8 cellular contexts compared by ENCODE assay signal in the genomic region with DNA sequence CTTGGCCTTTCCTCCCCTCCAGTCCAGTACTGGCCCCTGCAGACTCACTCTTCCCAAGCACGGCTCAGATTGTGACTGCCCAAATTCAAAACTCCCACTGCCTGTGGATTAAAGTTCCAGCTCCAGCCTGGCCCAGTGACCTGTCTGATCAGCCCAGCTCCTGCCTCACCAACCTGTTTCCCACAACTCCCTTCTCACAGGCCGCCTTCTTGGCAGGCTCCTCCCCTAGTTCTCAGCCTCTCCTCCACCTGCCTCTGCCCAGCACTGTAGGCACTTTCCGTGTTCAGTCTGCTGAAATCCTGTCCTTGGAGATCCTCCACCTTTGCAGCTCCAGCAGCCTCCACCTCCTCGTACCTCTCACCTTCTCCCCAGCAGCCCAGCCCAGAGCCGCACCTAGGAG.
DNase-seq lines count a peak whose midpoint lies in the region; ATAC-seq and TF ChIP-seq lines count a peak whose summit lies in the region.
"Had no signal": no experiment of that assay in that cellular context is flagged by ENCODE, and none has a peak within 500 bp of the region (broad histone marks: within the 10 kb centered on the region; RNA-seq: fewer than 3 reads in every experiment).

No MANE protein-coding gene starts in this region.

- H3K56ac ChIP-seq in H9 (ENCODE audit: insufficient read length, low read depth, low read length), result no peak overlapping the region

- no peak overlapping the region for H2BK12ac ChIP-seq in H9 (ENCODE audit: insufficient read length, low read depth, low read length)

- no peaks in the 10 kb centered on the region for H3K4me1 ChIP-seq in H9 (ENCODE audit: insufficient read depth, low read length)
- H3K4me1 ChIP-seq in Panc1 (ENCODE audit: control insufficient read depth, insufficient read depth, low read length), result peaks cover 63% of the 10 kb centered on the region
- H3K4me1 ChIP-seq in endodermal cell (ENCODE audit: control insufficient read depth, insufficient read depth, low read length), result peaks cover 17% of the 10 kb centered on the region

- no peak overlapping the region for H3K18ac ChIP-seq in H9 (ENCODE audit: insufficient read length, low read depth, low read length)

- H4K8ac ChIP-seq in H9 (replicated peaks; ENCODE audit: insufficient read length, low read depth, low read length), result no peak overlapping the region

- no peak overlapping the region for H2BK20ac ChIP-seq in H9 (ENCODE audit: low read depth, low read length, poor library complexity, severe bottlenecking)

- CTCF ChIA-PET in Panc1 (lab: Charles Lee), result no interaction called here

- H3K4me2 ChIP-seq in H9 (ENCODE audit: insufficient read depth, insufficient read length, low read length), result no peak overlapping the region

- H3T11ph ChIP-seq in H9 (ENCODE audit: low read length), result no peak overlapping the region

- H3K4me1 Mint-ChIP-seq in H9 (peaks cover 7 to 13% of the 10 kb centered on the region in 2 experiments), endodermal cell (peaks cover 25% of the 10 kb centered on the region), progenitor cell of endocrine pancreas (ENCODE audit: low read depth) (peaks cover 27% of the 10 kb centered on the region)

- no peak overlapping the region for H3K27ac ChIP-seq in H9 (ENCODE audit: insufficient read length, low read depth, low read length)
- peak overlapping the region; percentile 80 for H3K27ac ChIP-seq in Panc1 (ENCODE audit: low read length)
- H3K27ac ChIP-seq in endodermal cell (ENCODE audit: low read depth, low read length), result no peak overlapping the region
- H3K27ac ChIP-seq: vagina had no signal

- no peak for TF ChIP-seq CTCF in H9 (conservative IDR thresholded peaks at IDR 0.05)
- TF ChIP-seq CTCF in Panc1 (IDR thresholded peaks at IDR 0.05), result no peak
- TF ChIP-seq CTCF in endodermal cell (conservative IDR thresholded peaks at IDR 0.05), result no peak
- no peak for TF ChIP-seq CTCF in progenitor cell of endocrine pancreas (IDR thresholded peaks at IDR 0.05; ENCODE audit: unreplicated experiment)

- in situ Hi-C loops in Panc1 (cut with HindIII; ENCODE audit: low pct_unique_long_range_greater_than_20kb, low sequenced_read_pairs), result no loop called here

- no peaks in the 10 kb centered on the region for H4K20me1 ChIP-seq in H9 (ENCODE audit: control insufficient read depth, insufficient read depth, insufficient read length)

- H2BK5ac ChIP-seq in H9 (ENCODE audit: insufficient read length, low read length), result no peak overlapping the region

- H3K79me1 ChIP-seq in H9 (ENCODE audit: insufficient read depth, low read depth, low read length, poor library complexity, severe bottlenecking), result no peaks in the 10 kb centered on the region

- BruUV-seq in Panc1 (replicated peaks; lab: Mats Ljungman, UMichigan), result no TSS peak

- no peak overlapping the region for H3K23ac ChIP-seq in H9 (ENCODE audit: insufficient read length, low read depth, low read length)

- no CpG with 5 or more reads among the region's 5 CpGs for WGBS in H9 (ENCODE audit: extremely low coverage, insufficient read length, low lambda C conversion rate)
- 84 to 91% methylated on average over 3 to 5 of the region's 5 CpGs for WGBS in endodermal cell (ENCODE audit: insufficient coverage in 1 of 2, insufficient read length in 1 of 2), 2 experiments

- H3K27ac Mint-ChIP-seq in H9 (no peak overlapping the region), endodermal cell (peak overlapping the region; percentile 44), progenitor cell of endocrine pancreas (peak overlapping the region; percentile 22)

- H3K9me3 ChIP-seq in H9 (ENCODE audit: control insufficient read depth, low read depth, low read length), result no peaks in the 10 kb centered on the region
- no peaks in the 10 kb centered on the region for H3K9me3 ChIP-seq in Panc1 (ENCODE audit: control insufficient read depth, insufficient read depth, low read depth, low read length)
- no peaks in the 10 kb centered on the region for H3K9me3 ChIP-seq in endodermal cell (ENCODE audit: control insufficient read depth, low read length)
- H3K9me3 ChIP-seq: vagina had no signal

- no peak overlapping the region for H4K91ac ChIP-seq in H9 (ENCODE audit: insufficient read length, low read depth, low read length)

- H3K4me3 Mint-ChIP-seq in H9 (no peak overlapping the region; a peak in 1 of 5 replicates), endodermal cell (no peak overlapping the region), progenitor cell of endocrine pancreas (ENCODE audit: low read depth) (no peak overlapping the region)

- no peak overlapping the region for H2BK15ac ChIP-seq in H9 (ENCODE audit: low read depth, low read length)

- intact Hi-C loops in Panc1 (cut with micrococcal nuclease; ENCODE audit: unreplicated experiment), result no loop called here

- no peak overlapping the region for H2AK5ac ChIP-seq in H9 (ENCODE audit: insufficient read length, low read length)

- DNase-seq in H9, result no peak
- no peak for DNase-seq in Panc1 (ENCODE audit: low read depth, low spot score)
- DNase-seq in endodermal cell, result peak; percentile 76
- DNase-seq in progenitor cell of endocrine pancreas (ENCODE audit: low spot score, unreplicated experiment), result no peak
- no peak for DNase-seq in epidermal melanocyte (ENCODE audit: insufficient read length, low spot score)
- no peak for DNase-seq in activated CD8-positive, alpha-beta memory T cell treated with anti-CD3 and anti-CD28 coated beads for 24 hours
- no peak for DNase-seq in CD1c-positive myeloid dendritic cell (ENCODE audit: extremely low spot score)

- H3K9me3 Mint-ChIP-seq in H9, result no peaks in the 10 kb centered on the region
- no peaks in the 10 kb centered on the region for H3K9me3 Mint-ChIP-seq in endodermal cell
- no peaks in the 10 kb centered on the region for H3K9me3 Mint-ChIP-seq in progenitor cell of endocrine pancreas (ENCODE audit: low read depth)

- peaks cover 2% of the 10 kb centered on the region for H3K27me3 Mint-ChIP-seq in H9 (ENCODE audit: low read depth)
- H3K27me3 Mint-ChIP-seq in endodermal cell (ENCODE audit: insufficient read depth), result no peaks in the 10 kb centered on the region
- H3K27me3 Mint-ChIP-seq in progenitor cell of endocrine pancreas, result no peaks in the 10 kb centered on the region

- H4K5ac ChIP-seq in H9 (ENCODE audit: insufficient read length, low read depth, low read length), result no peak overlapping the region

- H3K9ac ChIP-seq in H9 (ENCODE audit: extremely low read depth, insufficient read length, low read length) (no peak overlapping the region), endodermal cell (ENCODE audit: extremely low read depth, low read length, poor library complexity, severe bottlenecking) (no peak overlapping the region)

- H3K36me3 Mint-ChIP-seq in H9 (ENCODE audit: insufficient read depth in 1 of 3, low read depth in 3 of 3), result no peaks in the 10 kb centered on the region
- H3K36me3 Mint-ChIP-seq in endodermal cell (ENCODE audit: low read depth), result no peaks in the 10 kb centered on the region
- no peaks in the 10 kb centered on the region for H3K36me3 Mint-ChIP-seq in progenitor cell of endocrine pancreas (ENCODE audit: insufficient read depth)

- H3K23me2 ChIP-seq in H9 (ENCODE audit: insufficient read length, low read depth, low read length, poor library complexity, severe bottlenecking), result no peaks in the 10 kb centered on the region

- H3K4me3 ChIP-seq in Panc1 (ENCODE audit: low read depth in 2 of 2, low read length in 2 of 2) (no peak overlapping the region), endodermal cell (ENCODE audit: low read length) (no peak overlapping the region)
- H3K4me3 ChIP-seq: vagina had no signal

- POLR2A ChIA-PET in Panc1 (lab: Charles Lee), result interaction anchor here (0.6 kb wide), 1 partner anchor 15 kb away, joined by 4 read pairs; no protein-coding TSS in a partner anchor

- H3K79me2 ChIP-seq in H9 (ENCODE audit: insufficient read depth, low read length), result no peaks in the 10 kb centered on the region

- peak overlapping the region; percentile 59; the same call in 1 of the 2 replicates for H3K14ac ChIP-seq in H9 (ENCODE audit: insufficient read depth, low read length)

- no peaks in the 10 kb centered on the region for H3K27me3 ChIP-seq in H9 (ENCODE audit: insufficient read depth, low read length)
- no peaks in the 10 kb centered on the region for H3K27me3 ChIP-seq in Panc1 (ENCODE audit: control insufficient read depth, insufficient read depth, low read length)
- H3K27me3 ChIP-seq in endodermal cell (ENCODE audit: control insufficient read depth, insufficient read depth, low read length, poor library complexity, severe bottlenecking), result no peaks in the 10 kb centered on the region
- H3K27me3 ChIP-seq: vagina had no signal

- no peak overlapping the region for H3K4ac ChIP-seq in H9 (ENCODE audit: low read depth, low read length)

- H3K36me3 ChIP-seq in Panc1 (ENCODE audit: control insufficient read depth, insufficient read depth, low read length), result no peaks in the 10 kb centered on the region; the same call in 1 of the 2 replicates
- no peaks in the 10 kb centered on the region for H3K36me3 ChIP-seq in endodermal cell (ENCODE audit: control insufficient read depth, insufficient read depth, low read length)
- H3K36me3 ChIP-seq: vagina had no signal

- H2BK120ac ChIP-seq in H9 (ENCODE audit: low read depth, low read length, poor library complexity, severe bottlenecking), result no peak overlapping the region

- ATAC-seq in Panc1, result peak; percentile 24

- H2AFZ ChIP-seq in H9 (ENCODE audit: low read length), result no peak overlapping the region

Comparison
In these comparisons a context has a peak if more than half of its experiments do, and no peak if none do; other contexts are left out.
1. H3K27ac Mint-ChIP-seq: peak in endodermal cell (single experiment) and progenitor cell of endocrine pancreas (single experiment); none in H9 (0 of 3).